In the genomic region with DNA sequence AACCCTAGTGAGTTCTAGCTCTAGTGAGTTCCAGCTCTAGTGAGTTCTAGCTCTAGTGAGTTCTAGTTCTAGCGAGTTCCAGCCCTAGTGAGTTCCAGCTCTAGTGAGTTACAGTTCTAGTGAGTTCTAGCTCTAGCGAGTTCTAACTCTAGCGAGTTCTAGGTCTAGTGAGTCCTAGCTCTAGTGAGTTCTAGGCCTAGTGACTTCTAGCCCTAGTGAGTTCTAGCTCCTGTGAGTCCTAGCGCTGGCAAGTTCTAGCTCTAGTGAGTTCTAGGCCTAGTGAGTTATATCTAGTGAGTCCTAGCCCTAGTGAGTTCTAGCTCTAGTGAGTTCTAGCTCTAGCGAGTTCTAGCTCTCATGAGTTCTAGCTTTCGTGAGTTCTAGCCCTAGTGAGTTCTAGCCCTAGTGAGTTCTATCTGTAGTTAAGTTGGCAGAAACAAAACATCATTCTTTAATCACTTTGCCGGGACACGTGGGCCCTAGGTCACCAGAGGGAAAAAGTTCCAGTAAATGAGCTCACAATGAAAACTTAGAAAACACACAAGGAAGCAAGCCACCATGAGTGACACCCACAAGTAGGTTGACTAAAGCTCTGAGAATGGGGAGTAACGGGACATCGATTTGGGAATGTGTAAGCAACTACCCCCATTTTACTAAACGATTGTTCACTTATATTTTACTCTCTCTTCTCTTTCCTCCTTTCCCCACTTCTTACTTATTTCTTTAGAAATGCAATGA, we compare ENCODE assay signal across 2 cellular contexts.
TF ChIP-seq lines count a peak whose summit lies in the region.

No MANE protein-coding gene starts in this region.

TF ChIP-seq in A549, 52 proteins besides CTCF, POLR2A, EP300 and RAD21:
- TF ChIP-seq NPAS2 (CRISPR knock-in tag; IDR thresholded peaks at IDR 0.05; ENCODE audit: borderline replicate concordance) (no peak), HDAC2 (IDR thresholded peaks at IDR 0.05) (no peak), ZFP36 (IDR thresholded peaks at IDR 0.05; ENCODE audit: borderline replicate concordance, partially characterized antibody) (no peak), BCL3 (IDR thresholded peaks at IDR 0.05) (no peak), MYC (IDR thresholded peaks at IDR 0.05; ENCODE audit: borderline replicate concordance, low read length) (no peak)

TF ChIP-seq in K562, 482 proteins besides CTCF, POLR2A, EP300 and RAD21:
- TF ChIP-seq HBP1 (CRISPR knock-in tag; IDR thresholded peaks at IDR 0.05): no peak
- TF ChIP-seq ZNF274 (IDR thresholded peaks at IDR 0.05; ENCODE audit: borderline replicate concordance, low read depth, low read length): no peak
- TF ChIP-seq, protein P1, sequence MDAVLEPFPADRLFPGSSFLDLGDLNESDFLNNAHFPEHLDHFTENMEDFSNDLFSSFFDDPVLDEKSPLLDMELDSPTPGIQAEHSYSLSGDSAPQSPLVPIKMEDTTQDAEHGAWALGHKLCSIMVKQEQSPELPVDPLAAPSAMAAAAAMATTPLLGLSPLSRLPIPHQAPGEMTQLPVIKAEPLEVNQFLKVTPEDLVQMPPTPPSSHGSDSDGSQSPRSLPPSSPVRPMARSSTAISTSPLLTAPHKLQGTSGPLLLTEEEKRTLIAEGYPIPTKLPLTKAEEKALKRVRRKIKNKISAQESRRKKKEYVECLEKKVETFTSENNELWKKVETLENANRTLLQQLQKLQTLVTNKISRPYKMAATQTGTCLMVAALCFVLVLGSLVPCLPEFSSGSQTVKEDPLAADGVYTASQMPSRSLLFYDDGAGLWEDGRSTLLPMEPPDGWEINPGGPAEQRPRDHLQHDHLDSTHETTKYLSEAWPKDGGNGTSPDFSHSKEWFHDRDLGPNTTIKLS (IDR thresholded peaks at IDR 0.05; ENCODE audit: borderline replicate concordance, low read depth): peak; percentile 96; the same call in 1 of the 2 replicates
- peak; percentile 97 for TF ChIP-seq ZNF41 (CRISPR knock-in tag; conservative IDR thresholded peaks at IDR 0.05)
- TF ChIP-seq SMARCA4 (IDR thresholded peaks at IDR 0.05): no peak
- no peak for TF ChIP-seq MNT (conservative IDR thresholded peaks at IDR 0.05)
